In genomic region chr18:54238181-54238936, GRCh38 we compare ENCODE assay signal across 1 cellular context.
TF ChIP-seq lines count a peak whose summit lies in the region.

No MANE protein-coding gene starts in this region.

TF ChIP-seq in WTC11, 78 proteins besides CTCF, POLR2A, EP300 and RAD21 (continued from another document):
- TF ChIP-seq ZNF512 (CRISPR knock-in tag; IDR thresholded peaks at IDR 0.05; ENCODE audit: borderline replicate concordance) = no peak
- TF ChIP-seq PRDM15 (CRISPR knock-in tag; IDR thresholded peaks at IDR 0.05) = no peak
- no peak for TF ChIP-seq ZNF416 (CRISPR knock-in tag; IDR thresholded peaks at IDR 0.05)
- TF ChIP-seq ZNF532 (CRISPR knock-in tag; IDR thresholded peaks at IDR 0.05; ENCODE audit: borderline replicate concordance) = no peak
- no peak for TF ChIP-seq USF2 (CRISPR knock-in tag; IDR thresholded peaks at IDR 0.05)
- no peak for TF ChIP-seq ZNF396 (CRISPR knock-in tag; IDR thresholded peaks at IDR 0.05; ENCODE audit: borderline replicate concordance)
- TF ChIP-seq IRF1 (CRISPR knock-in tag; IDR thresholded peaks at IDR 0.05) = no peak
- no peak for TF ChIP-seq ZBTB43 (CRISPR knock-in tag; IDR thresholded peaks at IDR 0.05)
- no peak for TF ChIP-seq ZMAT4 (CRISPR knock-in tag; IDR thresholded peaks at IDR 0.05)
- no peak for TF ChIP-seq FOXK1 (CRISPR knock-in tag; IDR thresholded peaks at IDR 0.05)
- no peak for TF ChIP-seq JUN (CRISPR knock-in tag; IDR thresholded peaks at IDR 0.05)
- TF ChIP-seq RORB (CRISPR knock-in tag; IDR thresholded peaks at IDR 0.05) = no peak
- no peak for TF ChIP-seq USF1 (CRISPR knock-in tag; IDR thresholded peaks at IDR 0.05)
- no peak for TF ChIP-seq ZNF138 (CRISPR knock-in tag; conservative IDR thresholded peaks at IDR 0.05)
- no peak for TF ChIP-seq RELA (CRISPR knock-in tag; IDR thresholded peaks at IDR 0.05; ENCODE audit: borderline replicate concordance)
- TF ChIP-seq E2F1 (CRISPR knock-in tag; IDR thresholded peaks at IDR 0.05) = no peak
